Comparison of ENCODE assay signal across 1 cellular context in the genomic region with DNA sequence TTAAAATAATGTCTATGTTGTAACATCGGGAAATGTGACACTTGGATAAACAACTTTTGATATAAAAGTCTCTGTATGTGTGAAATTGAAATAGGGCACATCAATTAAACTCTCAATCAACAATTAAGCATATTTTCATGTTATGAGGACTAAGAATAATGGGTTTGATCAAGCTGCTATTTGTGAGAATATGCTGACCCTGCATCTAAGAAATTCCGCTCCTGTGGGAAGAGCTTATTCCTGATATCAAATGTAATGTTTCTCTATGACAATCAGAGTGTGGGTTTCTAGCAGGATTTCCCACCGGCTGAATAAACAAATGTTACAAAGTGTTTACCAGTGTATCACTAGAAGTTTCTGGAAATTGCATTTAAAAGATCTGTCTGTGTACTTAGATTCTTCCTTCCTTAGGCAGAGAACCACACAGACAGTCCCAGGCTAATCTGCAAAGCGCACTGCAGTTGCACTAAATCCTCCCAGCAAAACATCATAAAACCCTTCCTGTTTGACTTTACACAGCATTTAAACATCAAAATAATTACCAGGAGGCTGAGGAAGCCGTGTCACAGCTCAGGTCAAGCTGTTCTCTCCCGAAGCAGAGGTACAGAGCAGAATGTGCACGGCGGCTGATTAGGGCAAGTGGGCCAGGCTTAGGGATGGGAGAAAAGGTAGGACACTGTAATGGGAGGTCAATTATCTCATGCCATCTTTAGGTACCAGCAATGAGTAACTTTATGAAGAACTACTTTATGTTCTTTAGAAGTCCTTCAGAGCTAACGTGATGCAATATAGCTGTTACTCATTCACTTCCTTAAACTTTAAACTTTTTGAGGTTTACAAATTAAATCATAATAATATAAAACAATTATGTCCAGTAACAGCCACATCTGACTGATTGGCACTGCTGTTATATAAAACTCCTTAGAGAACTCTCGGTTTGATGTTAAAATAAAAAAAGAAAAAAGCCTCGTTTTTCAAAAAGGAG.
TF ChIP-seq lines count a peak whose summit lies in the region.

No MANE protein-coding gene starts in this region.

TF ChIP-seq in HepG2, 621 proteins besides CTCF, POLR2A, EP300 and RAD21 (continued from another document):
- TF ChIP-seq, protein P1, sequence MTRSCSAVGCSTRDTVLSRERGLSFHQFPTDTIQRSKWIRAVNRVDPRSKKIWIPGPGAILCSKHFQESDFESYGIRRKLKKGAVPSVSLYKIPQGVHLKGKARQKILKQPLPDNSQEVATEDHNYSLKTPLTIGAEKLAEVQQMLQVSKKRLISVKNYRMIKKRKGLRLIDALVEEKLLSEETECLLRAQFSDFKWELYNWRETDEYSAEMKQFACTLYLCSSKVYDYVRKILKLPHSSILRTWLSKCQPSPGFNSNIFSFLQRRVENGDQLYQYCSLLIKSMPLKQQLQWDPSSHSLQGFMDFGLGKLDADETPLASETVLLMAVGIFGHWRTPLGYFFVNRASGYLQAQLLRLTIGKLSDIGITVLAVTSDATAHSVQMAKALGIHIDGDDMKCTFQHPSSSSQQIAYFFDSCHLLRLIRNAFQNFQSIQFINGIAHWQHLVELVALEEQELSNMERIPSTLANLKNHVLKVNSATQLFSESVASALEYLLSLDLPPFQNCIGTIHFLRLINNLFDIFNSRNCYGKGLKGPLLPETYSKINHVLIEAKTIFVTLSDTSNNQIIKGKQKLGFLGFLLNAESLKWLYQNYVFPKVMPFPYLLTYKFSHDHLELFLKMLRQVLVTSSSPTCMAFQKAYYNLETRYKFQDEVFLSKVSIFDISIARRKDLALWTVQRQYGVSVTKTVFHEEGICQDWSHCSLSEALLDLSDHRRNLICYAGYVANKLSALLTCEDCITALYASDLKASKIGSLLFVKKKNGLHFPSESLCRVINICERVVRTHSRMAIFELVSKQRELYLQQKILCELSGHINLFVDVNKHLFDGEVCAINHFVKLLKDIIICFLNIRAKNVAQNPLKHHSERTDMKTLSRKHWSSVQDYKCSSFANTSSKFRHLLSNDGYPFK (CRISPR knock-in tag; IDR thresholded peaks at IDR 0.05; ENCODE audit: borderline replicate concordance), result no peak
- TF ChIP-seq ZNF317 (CRISPR knock-in tag; IDR thresholded peaks at IDR 0.05) (no peak), MAFF (IDR thresholded peaks at IDR 0.05; ENCODE audit: low read depth, low read length) (0 out of 2 replicates have a peak, but pooled peaks have one; percentile 9), MAFK (conservative IDR thresholded peaks at IDR 0.05 in 1 of 2, IDR thresholded peaks at IDR 0.05 in 1 of 2; ENCODE audit: low read length in 2 of 2) (peak; percentile 47 to 55; a peak in 3 of 4 replicates), KAT7 (CRISPR knock-in tag; IDR thresholded peaks at IDR 0.05; ENCODE audit: borderline replicate concordance) (no peak)
